Comparison of ENCODE assay signal across 16 cellular contexts in genomic region chr16:2161911-2162310, GRCh38. TPM values are rescaled to one million over a fixed set of nuclear protein-coding genes. Genes with fewer than 3 reads are reported as not detected.
DNase-seq lines count a peak whose midpoint lies in the region; ATAC-seq and TF ChIP-seq lines count a peak whose summit lies in the region.
"Had no signal": no experiment of that assay in that cellular context is flagged by ENCODE, and none has a peak within 500 bp of the region (broad histone marks: within the 10 kb centered on the region; RNA-seq: fewer than 3 reads in every experiment).

No MANE protein-coding gene starts in this region.

- no peak overlapping the region for H4K91ac ChIP-seq in trophoblast cell (ENCODE audit: low read depth, low read length)

- POLR2A ChIA-PET in MCF 10A (lab: Yijun Ruan, JAX) = interaction anchor here (0.6 to 4.0 kb wide), 13 partner anchors 10 to 1571 kb away, joined by 3 to 32 read pairs (median 6); partner anchors contain the start of genes ECI1, FAHD1, MLST8 and PGP

- no TSS peak for BruUV-seq in MCF 10A (replicated peaks; lab: Mats Ljungman, UMichigan)

- H3K4ac ChIP-seq in trophoblast cell (ENCODE audit: low read depth, low read length) = no peak overlapping the region

- no peak overlapping the region for H2AFZ ChIP-seq in GM23338
- H2AFZ ChIP-seq in trophoblast cell (ENCODE audit: insufficient read depth, low read length, poor library complexity) = no peak overlapping the region

- no peak overlapping the region for H3K18ac ChIP-seq in trophoblast cell (ENCODE audit: low read length)

- H2AK5ac ChIP-seq in trophoblast cell (ENCODE audit: low read length) = no peak overlapping the region

- no peak overlapping the region for H4K12ac ChIP-seq in trophoblast cell (ENCODE audit: low read depth, low read length)

- H3K9me2 ChIP-seq in GM23338 (ENCODE audit: insufficient read depth) = no peaks in the 10 kb centered on the region

- no CpG with 5 or more reads among the region's 10 CpGs for WGBS in trophoblast cell (ENCODE audit: extremely low coverage, insufficient coverage, insufficient read length)

- H3K9me3 Mint-ChIP-seq in GM23338 (no peaks in the 10 kb centered on the region; the same call in 2 of the 3 replicates), MCF 10A (ENCODE audit: unreplicated experiment) (no peaks in the 10 kb centered on the region), progenitor cell of endocrine pancreas (ENCODE audit: low read depth) (no peaks in the 10 kb centered on the region)

- no peak overlapping the region for H2BK120ac ChIP-seq in trophoblast cell (ENCODE audit: insufficient read depth, low read length, poor library complexity)

- peaks cover 7% of the 10 kb centered on the region for H3K9me3 ChIP-seq in trophoblast cell (ENCODE audit: insufficient read depth, low read depth, low read length)
- H3K9me3 ChIP-seq: HAP-1, psoas muscle had no signal

- H3K4me3 ChIP-seq in GM23338 (no peak overlapping the region), trophoblast cell (ENCODE audit: low read depth, low read length) (no peak overlapping the region)
- H3K4me3 ChIP-seq: dorsolateral prefrontal cortex, HAP-1, psoas muscle had no signal

- peaks cover 15% of the 10 kb centered on the region; the same call in 1 of the 2 replicates for H3K4me1 ChIP-seq in GM23338 (ENCODE audit: insufficient read depth)
- H3K4me1 ChIP-seq in trophoblast cell (ENCODE audit: control insufficient read depth in 1 of 2, insufficient read depth in 2 of 2, low read length in 2 of 2) = peaks cover 6 to 7% of the 10 kb centered on the region in 2 experiments

- H4K8ac ChIP-seq in trophoblast cell (ENCODE audit: low read depth, low read length) = no peak overlapping the region

- no peak overlapping the region for H2BK5ac ChIP-seq in trophoblast cell (ENCODE audit: low read depth, low read length, poor library complexity)

- no peak overlapping the region for H3K4me2 ChIP-seq in GM23338
- no peak overlapping the region for H3K4me2 ChIP-seq in trophoblast cell (ENCODE audit: low read length)

- H3K23ac ChIP-seq in trophoblast cell (ENCODE audit: low read length) = no peak overlapping the region

- peaks cover 32% of the 10 kb centered on the region for H3K36me3 Mint-ChIP-seq in GM23338 (ENCODE audit: low read depth)
- H3K36me3 Mint-ChIP-seq in MCF 10A (ENCODE audit: insufficient read depth, unreplicated experiment) = peaks cover 20% of the 10 kb centered on the region
- H3K36me3 Mint-ChIP-seq in progenitor cell of endocrine pancreas (ENCODE audit: insufficient read depth) = peaks cover 2% of the 10 kb centered on the region

- DNase-seq in GM23338 (ENCODE audit: low spot score) (no peak), MCF 10A (ENCODE audit: unreplicated experiment) (no peak), progenitor cell of endocrine pancreas (ENCODE audit: low spot score, unreplicated experiment) (no peak), putamen (ENCODE audit: low spot score) (no peak), trophoblast cell (no peak), globus pallidus (ENCODE audit: low spot score) (no peak)
- DNase-seq: activated CD8-positive, alpha-beta T cell treated with anti-CD3 and anti-CD28 coated beads, Interleukin-2, amount 10 ng/mL, durations not matched to agents 7 days and 5 days; activated effector memory CD4-positive, alpha-beta T cell treated with anti-CD3 and anti-CD28 coated beads, Interleukin-2, amount 50 U/mL, for 16 hours; dorsolateral prefrontal cortex; NCI-H187 treated with DMSO at 0.1 percent for 48 hours; NCI-H774; SHP77 treated with DMSO at 0.1 percent for 48 hours; stimulated activated CD4-positive, alpha-beta T cell treated with anti-CD3 and anti-CD28 coated beads, Interleukin-1b, Interleukin-23, amount 100 ng/mL, for 48 hours had no signal

- H3K27me3 Mint-ChIP-seq in GM23338 (ENCODE audit: insufficient read depth, low read depth, poor library complexity) (peaks cover 18% of the 10 kb centered on the region), MCF 10A (ENCODE audit: insufficient read depth, unreplicated experiment) (no peaks in the 10 kb centered on the region), progenitor cell of endocrine pancreas (no peaks in the 10 kb centered on the region)

- peaks cover 61% of the 10 kb centered on the region for H3K79me2 ChIP-seq in GM23338 (replicated peaks; ENCODE audit: insufficient read depth)
- H3K79me2 ChIP-seq in trophoblast cell (ENCODE audit: control insufficient read depth, insufficient read depth, low read length, poor library complexity) = peaks cover 31% of the 10 kb centered on the region

- peak overlapping the region; percentile 56 for H3K27ac Mint-ChIP-seq in GM23338
- peak overlapping the region; percentile 12 for H3K27ac Mint-ChIP-seq in MCF 10A (ENCODE audit: low read depth, unreplicated experiment)
- peak overlapping the region; percentile 56 for H3K27ac Mint-ChIP-seq in progenitor cell of endocrine pancreas
- H3K27ac Mint-ChIP-seq: activated CD8-positive, alpha-beta T cell treated with anti-CD3 and anti-CD28 coated beads, Interleukin-2, amount 10 ng/mL, durations not matched to agents 7 days and 5 days had no signal

- H4K20me1 ChIP-seq in GM23338 (replicated peaks; ENCODE audit: insufficient read depth) = peaks cover 3% of the 10 kb centered on the region

- no peaks in the 10 kb centered on the region for H3K79me1 ChIP-seq in trophoblast cell (ENCODE audit: low read length)

- H3K14ac ChIP-seq in trophoblast cell (ENCODE audit: low read length) = no peak overlapping the region

- no peak overlapping the region for H3K4me3 Mint-ChIP-seq in GM23338
- H3K4me3 Mint-ChIP-seq in MCF 10A (ENCODE audit: unreplicated experiment) = peak overlapping the region; percentile 50
- no peak overlapping the region for H3K4me3 Mint-ChIP-seq in progenitor cell of endocrine pancreas (ENCODE audit: low read depth)
- H3K4me3 Mint-ChIP-seq: activated CD8-positive, alpha-beta T cell treated with anti-CD3 and anti-CD28 coated beads, Interleukin-2, amount 10 ng/mL, durations not matched to agents 7 days and 5 days had no signal

- TF ChIP-seq CTCF in GM23338 (conservative IDR thresholded peaks at IDR 0.05; ENCODE audit: low read depth in 2 of 2) (no peak), MCF 10A (IDR thresholded peaks at IDR 0.05; ENCODE audit: unreplicated experiment) (no peak), progenitor cell of endocrine pancreas (IDR thresholded peaks at IDR 0.05; ENCODE audit: unreplicated experiment) (no peak)

- H3K27ac ChIP-seq in GM23338 (ENCODE audit: low read depth) (0 out of 2 replicates have a peak overlapping the region, but pooled peaks have one; percentile 69), trophoblast cell (ENCODE audit: low read depth, low read length) (no peak overlapping the region)
- H3K27ac ChIP-seq: foreskin keratinocyte, psoas muscle had no signal

- H3K9ac ChIP-seq in trophoblast cell (ENCODE audit: low read length) = no peak overlapping the region

- H3K4me1 Mint-ChIP-seq in GM23338 (peaks cover 20% of the 10 kb centered on the region), MCF 10A (ENCODE audit: insufficient read depth, unreplicated experiment) (peaks cover 30% of the 10 kb centered on the region), progenitor cell of endocrine pancreas (ENCODE audit: low read depth) (peaks cover 12% of the 10 kb centered on the region)

- intact Hi-C loops in MCF 10A (cut with micrococcal nuclease) = loop anchor here (2.0 kb wide), 1 partner anchor 61 kb away; the partner anchor contains the start of gene E4F1

- H3F3A ChIP-seq in GM23338 (replicated peaks; ENCODE audit: low read depth) = peaks cover 10% of the 10 kb centered on the region; the same call in 1 of the 2 replicates

- H3K27me3 ChIP-seq in GM23338 (ENCODE audit: insufficient read depth) = no peaks in the 10 kb centered on the region
- no peaks in the 10 kb centered on the region for H3K27me3 ChIP-seq in trophoblast cell (ENCODE audit: insufficient read depth, low read length)
- H3K27me3 ChIP-seq: dorsolateral prefrontal cortex, foreskin keratinocyte had no signal

- H3K36me3 ChIP-seq in GM23338 (ENCODE audit: insufficient read depth) = peaks cover 4% of the 10 kb centered on the region; the same call in 1 of the 2 replicates
- H3K36me3 ChIP-seq in trophoblast cell (ENCODE audit: control insufficient read depth in 1 of 2, insufficient read depth in 2 of 2, low read length in 2 of 2) = peaks cover 21 to 28% of the 10 kb centered on the region in 2 experiments

- no peak for ATAC-seq in GM23338
- ATAC-seq: activated CD8-positive, alpha-beta T cell treated with anti-CD3 and anti-CD28 coated beads, Interleukin-2, amount 10 ng/mL, durations not matched to agents 7 days and 5 days had no signal

- no peak overlapping the region for H2BK12ac ChIP-seq in trophoblast cell (ENCODE audit: low read length)

- CTCF ChIA-PET in MCF 10A (lab: Yijun Ruan, JAX) = interaction anchor here (0.6 to 1.5 kb wide), 3 partner anchors 10 to 48 kb away, joined by 4 to 7 read pairs (median 6); no protein-coding TSS in a partner anchor

RNA-seq across cellular contexts. Expression of gene TRAF7, which starts 6.3 kb away (rescaled TPM):
- 133 and 143 TPM in 2 replicates for total RNA-seq in GM23338 (2014; rRNA removed; shearing (Covaris generic))
- polyA plus RNA-seq in GM23338 (2016; fragmentation: Nextera tagmentation; extraction: Ambion mirVana) = 36.4 and 41.4 TPM in 2 replicates
- 87.4 and 98.6 TPM in 2 replicates for total RNA-seq in MCF 10A (2022)
- 79.6 and 85.2 TPM in 2 replicates for total RNA-seq in progenitor cell of endocrine pancreas
- polyA plus RNA-seq in trophoblast cell (2013) = 109 and 111 TPM in 2 replicates

RNA-seq across cellular contexts. Expression of gene RAB26, which starts 13.5 kb away (rescaled TPM):
- 3.7 and 4.1 TPM in 2 replicates for total RNA-seq in GM23338 (2014; rRNA removed; shearing (Covaris generic))
- polyA plus RNA-seq in GM23338 (2016; fragmentation: Nextera tagmentation; extraction: Ambion mirVana) = 8.7 and 11.6 TPM in 2 replicates
- total RNA-seq in MCF 10A (2022) (0.81 and 1.0 TPM in 2 replicates), progenitor cell of endocrine pancreas (20.4 and 23.3 TPM in 2 replicates)
- polyA plus RNA-seq in trophoblast cell (2013) = 0.60 and 0.65 TPM in 2 replicates

RNA-seq across cellular contexts. Expression of gene PKD1, which starts 26.2 kb away (rescaled TPM):
- total RNA-seq in GM23338 (2014; rRNA removed; shearing (Covaris generic)) = 75.5 and 107 TPM in 2 replicates
- polyA plus RNA-seq in GM23338 (2016; fragmentation: Nextera tagmentation; extraction: Ambion mirVana) = 18.5 and 21.1 TPM in 2 replicates
- total RNA-seq in MCF 10A (2022) = 159 and 187 TPM in 2 replicates
- 96.2 and 97.8 TPM in 2 replicates for total RNA-seq in progenitor cell of endocrine pancreas
- polyA plus RNA-seq in trophoblast cell (2013) = 23.3 and 23.8 TPM in 2 replicates

RNA-seq across cellular contexts. Expression of gene CASKIN1, which starts 34.5 kb away (rescaled TPM):
- 2.4 and 6.2 TPM in 2 replicates for total RNA-seq in GM23338 (2014; rRNA removed; shearing (Covaris generic))
- polyA plus RNA-seq in GM23338 (2016; fragmentation: Nextera tagmentation; extraction: Ambion mirVana) = 1.0 TPM in 2 replicates
- total RNA-seq in MCF 10A (2022) (0.10 and 0.14 TPM in 2 replicates), progenitor cell of endocrine pancreas (12.7 and 13.1 TPM in 2 replicates)
- polyA plus RNA-seq in trophoblast cell (2013) = 0.44 and 0.67 TPM in 2 replicates

RNA-seq across cellular contexts. Expression of gene MLST8, which starts 43.3 kb away (rescaled TPM):
- 98.1 and 138 TPM in 2 replicates for total RNA-seq in GM23338 (2014; rRNA removed; shearing (Covaris generic))
- polyA plus RNA-seq in GM23338 (2016; fragmentation: Nextera tagmentation; extraction: Ambion mirVana) = 55.3 and 58.8 TPM in 2 replicates
- total RNA-seq in MCF 10A (2022) (63.4 and 87.6 TPM in 2 replicates), progenitor cell of endocrine pancreas (51.5 TPM in 2 replicates)
- polyA plus RNA-seq in trophoblast cell (2013) = 37.7 and 39.2 TPM in 2 replicates
